ENCODE assay signal across 13 cellular contexts in genomic region chrX:151153086-151153485, GRCh38. TPM values are rescaled to one million over a fixed set of nuclear protein-coding genes. Genes with fewer than 3 reads are reported as not detected.
DNase-seq lines count a peak whose midpoint lies in the region; ATAC-seq and TF ChIP-seq lines count a peak whose summit lies in the region.
"Had no signal": no experiment of that assay in that cellular context is flagged by ENCODE, and none has a peak within 500 bp of the region (broad histone marks: within the 10 kb centered on the region; RNA-seq: fewer than 3 reads in every experiment).

No MANE protein-coding gene starts in this region.

- CTCF ChIA-PET in RWPE1 (lab: Yijun Ruan, JAX): interaction anchor here (0.6 kb wide), 1 partner anchor 15 kb away, joined by 3 read pairs; no protein-coding TSS in a partner anchor
- CTCF ChIA-PET in activated CD8-positive, alpha-beta memory T cell treated with anti-CD3 and anti-CD28 coated beads, Interleukin-2, amount 10 ng/mL, durations not matched to agents 7 days and 5 days (lab: Charles Lee): no interaction called here

- DNase-seq in SHP77 (lab: John Stamatoyannopoulos, UW): peak; percentile 1
- DNase-seq in SHP77 treated with DMSO at 0.1 percent for 48 hours (lab: John Stamatoyannopoulos, UW): no peak
- DNase-seq in RWPE1 (ENCODE audit: low spot score): peak; percentile 57
- DNase-seq in fibroblast of the aortic adventitia (ENCODE audit: low read depth): peak; percentile 29
- DNase-seq in superior temporal gyrus (ENCODE audit: extremely low spot score): peak; percentile 46
- no peak for DNase-seq in NCI-H446 treated with DMSO at 0.1 percent for 48 hours (lab: John Stamatoyannopoulos, UW)
- no peak for DNase-seq in globus pallidus (ENCODE audit: low spot score)
- DNase-seq in activated CD8-positive, alpha-beta memory T cell treated with anti-CD3 and anti-CD28 coated beads, Interleukin-2, amount 10 ng/mL, durations not matched to agents 7 days and 5 days: no peak
- DNase-seq: activated CD4-positive, alpha-beta T cell treated with anti-CD3 and anti-CD28 coated beads for 4 hours; CD8-positive, alpha-beta T cell; effector CD8-positive, alpha-beta T cell; naive thymus-derived CD4-positive, alpha-beta T cell; NCI-H1436 treated with DMSO at 0.1 percent for 48 hours had no signal

- no peaks in the 10 kb centered on the region for H3K4me1 Mint-ChIP-seq in activated CD8-positive, alpha-beta memory T cell treated with anti-CD3 and anti-CD28 coated beads, Interleukin-2, amount 10 ng/mL, durations not matched to agents 7 days and 5 days
- H3K4me1 Mint-ChIP-seq: naive thymus-derived CD4-positive, alpha-beta T cell had no signal

- H3K36me3 Mint-ChIP-seq in activated CD8-positive, alpha-beta memory T cell treated with anti-CD3 and anti-CD28 coated beads, Interleukin-2, amount 10 ng/mL, durations not matched to agents 7 days and 5 days: no peaks in the 10 kb centered on the region
- H3K36me3 Mint-ChIP-seq: CD8-positive, alpha-beta T cell; naive thymus-derived CD4-positive, alpha-beta T cell had no signal

- POLR2A ChIA-PET in RWPE1 (lab: Yijun Ruan, JAX; ENCODE audit: low non-redundant PET): no interaction called here

- no peak for ATAC-seq in activated CD8-positive, alpha-beta memory T cell treated with anti-CD3 and anti-CD28 coated beads, Interleukin-2, amount 10 ng/mL, durations not matched to agents 7 days and 5 days
- ATAC-seq: CD8-positive, alpha-beta T cell; naive thymus-derived CD4-positive, alpha-beta T cell had no signal

- H3K9me3 Mint-ChIP-seq in activated CD8-positive, alpha-beta memory T cell treated with anti-CD3 and anti-CD28 coated beads, Interleukin-2, amount 10 ng/mL, durations not matched to agents 7 days and 5 days (ENCODE audit: low read depth): no peaks in the 10 kb centered on the region
- H3K9me3 Mint-ChIP-seq: CD8-positive, alpha-beta T cell had no signal

- TF ChIP-seq CTCF in RWPE1 (conservative IDR thresholded peaks at IDR 0.05; ENCODE audit: low read depth) (no peak), fibroblast of the aortic adventitia (IDR thresholded peaks at IDR 0.05; ENCODE audit: insufficient read depth, low read length) (peak; percentile 26)

- H3K27ac Mint-ChIP-seq in activated CD8-positive, alpha-beta memory T cell treated with anti-CD3 and anti-CD28 coated beads, Interleukin-2, amount 10 ng/mL, durations not matched to agents 7 days and 5 days: no peak overlapping the region
- H3K27ac Mint-ChIP-seq: CD8-positive, alpha-beta T cell; naive thymus-derived CD4-positive, alpha-beta T cell had no signal

- no peak overlapping the region for H3K4me3 Mint-ChIP-seq in activated CD8-positive, alpha-beta memory T cell treated with anti-CD3 and anti-CD28 coated beads, Interleukin-2, amount 10 ng/mL, durations not matched to agents 7 days and 5 days
- H3K4me3 Mint-ChIP-seq: CD8-positive, alpha-beta T cell; naive thymus-derived CD4-positive, alpha-beta T cell had no signal

- H3K4me3 ChIP-seq in fibroblast of the aortic adventitia (ENCODE audit: low read depth, low read length): no peak overlapping the region

- peaks cover 26% of the 10 kb centered on the region for H3K27me3 Mint-ChIP-seq in activated CD8-positive, alpha-beta memory T cell treated with anti-CD3 and anti-CD28 coated beads, Interleukin-2, amount 10 ng/mL, durations not matched to agents 7 days and 5 days

- no peak overlapping the region for H3K27ac ChIP-seq in RWPE1

RNA-seq across cellular contexts. Expression of gene GPR50, which starts 23.3 kb away (rescaled TPM):
- not detected in 2 replicates for total RNA-seq in fibroblast of the aortic adventitia (ENCODE audit: low replicate concordance)
- not detected for total RNA-seq in activated CD8-positive, alpha-beta memory T cell treated with anti-CD3 and anti-CD28 coated beads, Interleukin-2, amount 10 ng/mL, durations not matched to agents 7 days and 5 days
- total RNA-seq: CD8-positive, alpha-beta T cell; naive thymus-derived CD4-positive, alpha-beta T cell had no signal

Comparison
In these comparisons a context has a peak if more than half of its experiments do, and no peak if none do; other contexts are left out.
1. DNase-seq: peak in SHP77 (2 of 2), RWPE1 (single experiment), fibroblast of the aortic adventitia (single experiment) and superior temporal gyrus (single experiment); none in SHP77 treated with DMSO at 0.1 percent for 48 hours (single experiment), NCI-H446 treated with DMSO at 0.1 percent for 48 hours (single experiment), globus pallidus (single experiment) and activated CD8-positive, alpha-beta memory T cell treated with anti-CD3 and anti-CD28 coated beads, Interleukin-2, amount 10 ng/mL, durations not matched to agents 7 days and 5 days (single experiment).